In genomic region chr17:17171186-17171585, GRCh38 we compare ENCODE assay signal across 23 cellular contexts. TPM values are rescaled to one million over a fixed set of nuclear protein-coding genes. Genes with fewer than 3 reads are reported as not detected.
DNase-seq lines count a peak whose midpoint lies in the region; ATAC-seq, FAIRE-seq and TF ChIP-seq lines count a peak whose summit lies in the region.
"Had no signal": no experiment of that assay in that cellular context is flagged by ENCODE, and none has a peak within 500 bp of the region (broad histone marks: within the 10 kb centered on the region; RNA-seq: fewer than 3 reads in every experiment).

No MANE protein-coding gene starts in this region.

- H3K4me1 ChIP-seq in CD8-positive, alpha-beta T cell (ENCODE audit: insufficient read depth, low read length): peaks cover 32% of the 10 kb centered on the region

- H3K9me3 Mint-ChIP-seq in activated CD4-positive, alpha-beta T cell treated with anti-CD3 and anti-CD28 coated beads, Interleukin-2, amount 10 ng/mL, durations not matched to agents 7 days and 5 days: no peaks in the 10 kb centered on the region
- no peaks in the 10 kb centered on the region for H3K9me3 Mint-ChIP-seq in CD8-positive, alpha-beta T cell
- no peaks in the 10 kb centered on the region for H3K9me3 Mint-ChIP-seq in nephron progenitor cell

- H3K36me3 ChIP-seq in CD8-positive, alpha-beta T cell (ENCODE audit: insufficient read depth, low read length): peaks cover 33% of the 10 kb centered on the region
- H3K36me3 ChIP-seq in bronchial epithelial cell (ENCODE audit: control insufficient read depth, insufficient read depth, low read length): peaks cover 47% of the 10 kb centered on the region

- peaks cover 68% of the 10 kb centered on the region for H3K4me1 Mint-ChIP-seq in activated CD4-positive, alpha-beta T cell treated with anti-CD3 and anti-CD28 coated beads, Interleukin-2, amount 10 ng/mL, durations not matched to agents 7 days and 5 days
- H3K4me1 Mint-ChIP-seq in CD8-positive, alpha-beta T cell (ENCODE audit: low read depth): peaks cover 39% of the 10 kb centered on the region
- peaks cover 21% of the 10 kb centered on the region for H3K4me1 Mint-ChIP-seq in nephron progenitor cell

- H3K27ac ChIP-seq in CD8-positive, alpha-beta T cell (ENCODE audit: low read depth, low read length): no peak overlapping the region

- H3K27ac Mint-ChIP-seq in activated CD4-positive, alpha-beta T cell treated with anti-CD3 and anti-CD28 coated beads, Interleukin-2, amount 10 ng/mL, durations not matched to agents 7 days and 5 days: peak overlapping the region; percentile 78
- peak overlapping the region; percentile 62 for H3K27ac Mint-ChIP-seq in CD8-positive, alpha-beta T cell
- peak overlapping the region; percentile 97 for H3K27ac Mint-ChIP-seq in nephron progenitor cell
- H3K27ac Mint-ChIP-seq: progenitor cell of endocrine pancreas had no signal

- CTCF ChIA-PET in activated CD4-positive, alpha-beta T cell treated with anti-CD3 and anti-CD28 coated beads, Interleukin-2, amount 10 ng/mL, durations not matched to agents 7 days and 5 days (lab: Charles Lee): interaction anchor here (0.9 to 1.3 kb wide), 3 partner anchors 19 to 38 kb away, joined by 3 to 4 read pairs (median 3); no protein-coding TSS in a partner anchor
- CTCF ChIA-PET in CD8-positive, alpha-beta T cell (lab: Charles Lee): no interaction called here

- no peak for TF ChIP-seq CTCF in CD8-positive, alpha-beta T cell (IDR thresholded peaks at IDR 0.05)
- no peak for TF ChIP-seq CTCF in bronchial epithelial cell (IDR thresholded peaks at IDR 0.05; ENCODE audit: insufficient read depth, low read length, severe bottlenecking)
- TF ChIP-seq CTCF in nephron progenitor cell (IDR thresholded peaks at IDR 0.05): no peak

- POLR2A ChIA-PET in activated CD4-positive, alpha-beta T cell treated with anti-CD3 and anti-CD28 coated beads, Interleukin-2, amount 10 ng/mL, durations not matched to agents 7 days and 5 days (lab: Charles Lee): no interaction called here
- POLR2A ChIA-PET in CD8-positive, alpha-beta T cell (lab: Charles Lee): interaction anchor here (0.6 kb wide), 1 partner anchor 19 kb away, joined by 3 read pairs; no protein-coding TSS in a partner anchor

- H3K27me3 ChIP-seq in CD8-positive, alpha-beta T cell (ENCODE audit: insufficient read depth, low read length): no peaks in the 10 kb centered on the region
- no peaks in the 10 kb centered on the region for H3K27me3 ChIP-seq in bronchial epithelial cell (ENCODE audit: control insufficient read depth, insufficient read depth, low read length)

- no peak for DNase-seq in activated CD4-positive, alpha-beta T cell treated with anti-CD3 and anti-CD28 coated beads, Interleukin-2, amount 10 ng/mL, durations not matched to agents 7 days and 5 days
- DNase-seq in activated CD4-positive, alpha-beta T cell treated with anti-CD3 and anti-CD28 coated beads, Interleukin-2, amount 50 U/mL, for 4 hours: no peak
- no peak for DNase-seq in CD8-positive, alpha-beta T cell
- DNase-seq in bronchial epithelial cell (ENCODE audit: low read depth) (no peak), nephron progenitor cell (no peak), COLO829 (ENCODE audit: low spot score) (no peak), cerebellar nuclear complex (lab: John Stamatoyannopoulos, UW) (no peak)
- DNase-seq: activated CD4-positive, alpha-beta T cell treated with anti-CD3 and anti-CD28 coated beads for 48 hours; amygdala; foreskin fibroblast; KBM-7; left colon; NCI-H2029 treated with DMSO at 0.1 percent for 48 hours; NCI-H446 treated with DMSO at 0.1 percent for 48 hours; stimulated activated naive CD4-positive, alpha-beta T cell; T1000 had no signal

- intact Hi-C loops in CD8-positive, alpha-beta T cell (cut with DNase I, micrococcal nuclease): no loop called here

- no peaks in the 10 kb centered on the region for H3K27me3 Mint-ChIP-seq in activated CD4-positive, alpha-beta T cell treated with anti-CD3 and anti-CD28 coated beads, Interleukin-2, amount 10 ng/mL, durations not matched to agents 7 days and 5 days
- no peaks in the 10 kb centered on the region for H3K27me3 Mint-ChIP-seq in CD8-positive, alpha-beta T cell (ENCODE audit: low read depth)
- no peaks in the 10 kb centered on the region for H3K27me3 Mint-ChIP-seq in nephron progenitor cell (ENCODE audit: low read depth, poor library complexity)
- H3K27me3 Mint-ChIP-seq: progenitor cell of endocrine pancreas had no signal

- H3K4me3 ChIP-seq in CD8-positive, alpha-beta T cell (ENCODE audit: low read depth, low read length): no peak overlapping the region
- H3K4me3 ChIP-seq in bronchial epithelial cell (ENCODE audit: low read depth, low read length): no peak overlapping the region

- no peaks in the 10 kb centered on the region for H3K9me3 ChIP-seq in CD8-positive, alpha-beta T cell (ENCODE audit: low read length)

- no peak for ATAC-seq in CD8-positive, alpha-beta T cell
- no peak for ATAC-seq in GM21786 (IDR thresholded peaks at IDR 0.05; ENCODE audit: unreplicated experiment)
- ATAC-seq: left colon had no signal

- FAIRE-seq in bronchial epithelial cell (lab: Jason Lieb, UNC): peak; percentile 52
- FAIRE-seq: A204.1, endothelial cell of umbilical vein, GM18507, H54, urothelium cell line had no signal

- H3K4me3 Mint-ChIP-seq in activated CD4-positive, alpha-beta T cell treated with anti-CD3 and anti-CD28 coated beads, Interleukin-2, amount 10 ng/mL, durations not matched to agents 7 days and 5 days: no peak overlapping the region
- H3K4me3 Mint-ChIP-seq in CD8-positive, alpha-beta T cell: no peak overlapping the region
- H3K4me3 Mint-ChIP-seq in nephron progenitor cell: peak overlapping the region; percentile 33

- H3K36me3 Mint-ChIP-seq in activated CD4-positive, alpha-beta T cell treated with anti-CD3 and anti-CD28 coated beads, Interleukin-2, amount 10 ng/mL, durations not matched to agents 7 days and 5 days (ENCODE audit: low read depth): peaks cover 73% of the 10 kb centered on the region
- peaks cover 80% of the 10 kb centered on the region for H3K36me3 Mint-ChIP-seq in CD8-positive, alpha-beta T cell
- peaks cover 37% of the 10 kb centered on the region for H3K36me3 Mint-ChIP-seq in nephron progenitor cell (ENCODE audit: low read depth)

RNA-seq across cellular contexts. Expression of gene PLD6, which starts 34.9 kb away (rescaled TPM):
- 10 to 100 TPM; 10.9 to 11.8 TPM for total RNA-seq in activated CD4-positive, alpha-beta T cell treated with anti-CD3 and anti-CD28 coated beads, Interleukin-2, amount 10 ng/mL, durations not matched to agents 7 days and 5 days
- 1 to 10 TPM; 3.2 to 3.3 TPM for total RNA-seq in CD8-positive, alpha-beta T cell
- 3.7 and 4.0 TPM in 2 replicates for total RNA-seq in bronchial epithelial cell
